ENCODE assay signal across 8 cellular contexts in the genomic region with DNA sequence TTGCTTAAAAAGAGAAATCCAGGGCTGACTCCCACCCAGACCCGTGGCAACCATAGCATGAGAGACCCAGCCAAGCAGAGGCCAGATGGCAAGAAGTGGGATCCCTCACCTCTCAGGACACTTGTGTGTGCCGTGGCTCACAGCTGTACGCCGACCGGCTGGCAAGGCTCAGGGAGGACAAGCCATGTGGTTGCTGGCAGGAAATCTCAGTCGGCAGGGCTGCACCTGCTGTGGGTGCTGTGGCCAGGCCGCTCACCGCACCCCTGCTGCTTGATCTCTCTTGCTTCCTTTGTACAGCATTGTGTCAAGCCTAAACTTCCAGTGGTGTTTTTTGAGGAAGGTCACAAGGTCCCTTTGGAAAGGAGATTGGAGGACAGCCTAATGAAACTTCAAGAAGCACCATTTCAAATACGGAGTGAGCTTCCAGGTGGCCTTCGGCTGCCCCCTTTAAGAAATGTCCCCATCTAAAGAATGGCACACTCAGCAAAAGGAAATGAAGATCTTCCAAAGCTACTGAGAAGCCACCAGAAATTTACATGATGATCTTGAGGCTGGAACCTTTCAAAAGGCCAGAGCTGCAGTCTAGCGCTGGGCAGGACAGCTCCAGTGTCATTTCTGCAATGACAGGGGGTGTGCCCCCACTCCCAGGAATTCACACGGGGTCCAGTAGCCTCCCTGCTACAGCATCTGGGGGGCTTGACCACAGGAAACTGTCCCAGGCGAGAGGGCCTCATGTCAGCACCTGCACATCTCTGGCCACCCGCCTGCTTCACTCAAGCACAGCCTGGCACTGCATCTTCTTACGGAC.
DNase-seq lines count a peak whose midpoint lies in the region; ATAC-seq and TF ChIP-seq lines count a peak whose summit lies in the region.

No MANE protein-coding gene starts in this region.

- H3K27ac ChIP-seq in neural progenitor cell = no peak overlapping the region

- peak; percentile 76 for ATAC-seq in GM21526 (IDR thresholded peaks at IDR 0.05; ENCODE audit: low FRiP score, unreplicated experiment)

- peak; percentile 19 for DNase-seq in GF-D8 (lab: John Stamatoyannopoulos, UW)
- DNase-seq in ecto neural progenitor cell (ENCODE audit: low spot score) = peak; percentile 32
- no peak for DNase-seq in NCI-H82 (lab: John Stamatoyannopoulos, UW)
- no peak for DNase-seq in DMS53 treated with DMSO at 0.1 percent for 48 hours (lab: John Stamatoyannopoulos, UW; ENCODE audit: unreplicated experiment)
- DNase-seq in neural progenitor cell (ENCODE audit: low spot score) = no peak
- no peak for DNase-seq in mesenteric fat pad (ENCODE audit: low spot score)

- H3K36me3 ChIP-seq in Loucy (ENCODE audit: insufficient read depth, low read length) (no peaks in the 10 kb centered on the region), neural progenitor cell (no peaks in the 10 kb centered on the region)

- H3K27ac Mint-ChIP-seq in neural progenitor cell = no peak overlapping the region

- no peaks in the 10 kb centered on the region for H3K36me3 Mint-ChIP-seq in neural progenitor cell

- H3K9ac ChIP-seq in Loucy (ENCODE audit: low read depth, low read length, poor library complexity, severe bottlenecking) = no peak overlapping the region
- H3K9ac ChIP-seq in neural progenitor cell = no peak overlapping the region

- H3K4me3 Mint-ChIP-seq in neural progenitor cell = no peak overlapping the region

- H3K4me2 ChIP-seq in Loucy (ENCODE audit: low read depth, low read length, poor library complexity, severe bottlenecking) (peak overlapping the region; percentile 66), neural progenitor cell (no peak overlapping the region)

- TF ChIP-seq CTCF in Loucy (conservative IDR thresholded peaks at IDR 0.05; ENCODE audit: low read length) (no peak), neural progenitor cell (IDR thresholded peaks at IDR 0.05) (no peak)

- no peaks in the 10 kb centered on the region for H4K20me1 ChIP-seq in Loucy (ENCODE audit: insufficient read depth, low read length, poor library complexity, severe bottlenecking)
- no peaks in the 10 kb centered on the region for H4K20me1 ChIP-seq in neural progenitor cell (ENCODE audit: low read depth)

- no peaks in the 10 kb centered on the region for H3K9me2 ChIP-seq in Loucy (replicated peaks; ENCODE audit: low read depth, low read length)

- H2AFZ ChIP-seq in Loucy (ENCODE audit: low read length) = no peak overlapping the region
- H2AFZ ChIP-seq in neural progenitor cell (replicated peaks) = no peak overlapping the region

- H3K79me2 ChIP-seq in Loucy (ENCODE audit: insufficient read depth, low read length) (no peaks in the 10 kb centered on the region), neural progenitor cell (ENCODE audit: low read depth) (no peaks in the 10 kb centered on the region)

- peaks cover 14% of the 10 kb centered on the region for H3K4me1 Mint-ChIP-seq in neural progenitor cell

- peak overlapping the region; percentile 54 for H3K4me3 ChIP-seq in Loucy (ENCODE audit: low read length, poor library complexity, severe bottlenecking)
- H3K4me3 ChIP-seq in neural progenitor cell = no peak overlapping the region

- no peaks in the 10 kb centered on the region for H3K27me3 Mint-ChIP-seq in neural progenitor cell (ENCODE audit: insufficient read depth, low read depth)

- no peaks in the 10 kb centered on the region for H3K27me3 ChIP-seq in Loucy (ENCODE audit: insufficient read depth, low read length, poor library complexity, severe bottlenecking)
- H3K27me3 ChIP-seq in neural progenitor cell = no peaks in the 10 kb centered on the region

- H3K9me3 Mint-ChIP-seq in neural progenitor cell = no peaks in the 10 kb centered on the region

- H3F3A ChIP-seq in Loucy (ENCODE audit: low read depth) = no peaks in the 10 kb centered on the region
- H3F3A ChIP-seq in neural progenitor cell (ENCODE audit: low read depth) = no peaks in the 10 kb centered on the region

- peaks cover 39% of the 10 kb centered on the region for H3K4me1 ChIP-seq in Loucy (ENCODE audit: insufficient read depth, low read length, poor library complexity, severe bottlenecking)
- H3K4me1 ChIP-seq in neural progenitor cell = peaks cover 28% of the 10 kb centered on the region

- H3K9me3 ChIP-seq in Loucy (ENCODE audit: insufficient read depth, low read depth, low read length) (no peaks in the 10 kb centered on the region), neural progenitor cell (ENCODE audit: low read depth) (no peaks in the 10 kb centered on the region)

Comparison
In these comparisons a context has a peak if more than half of its experiments do, and no peak if none do; other contexts are left out.
1. DNase-seq: peak in GF-D8 (single experiment) and ecto neural progenitor cell (single experiment); none in NCI-H82 (single experiment), DMS53 treated with DMSO at 0.1 percent for 48 hours (single experiment), neural progenitor cell (single experiment) and mesenteric fat pad (single experiment).